ENCODE assay signal across 8 cellular contexts in genomic region chr11:130434521-130435223, GRCh38. TPM values are rescaled to one million over a fixed set of nuclear protein-coding genes. Genes with fewer than 3 reads are reported as not detected.
DNase-seq lines count a peak whose midpoint lies in the region; ATAC-seq and TF ChIP-seq lines count a peak whose summit lies in the region.

No MANE protein-coding gene starts in this region.

- no peaks in the 10 kb centered on the region for H3K9me3 ChIP-seq in HUES64 (ENCODE audit: insufficient read depth, low read depth, low read length)
- H3K9me3 ChIP-seq in OCI-LY1 (ENCODE audit: low read length) = no peaks in the 10 kb centered on the region
- H3K9me3 ChIP-seq in mucosa of rectum (ENCODE audit: control insufficient read depth in 2 of 2, low read length in 2 of 2) = no peaks in the 10 kb centered on the region

- H3F3A ChIP-seq in OCI-LY1 (ENCODE audit: insufficient read depth, low read length) = no peaks in the 10 kb centered on the region

- TF ChIP-seq CTCF in OCI-LY1 (IDR thresholded peaks at IDR 0.05; ENCODE audit: low read length) = peak; percentile 64

- WGBS in HUES64 = 1% methylated on average over 18 of the region's 20 CpGs

- H3K4me2 ChIP-seq in OCI-LY1 (ENCODE audit: low read length) = peak overlapping the region; percentile 92

- H3K79me2 ChIP-seq in OCI-LY1 (ENCODE audit: insufficient read depth, low read length) = no peaks in the 10 kb centered on the region

- H3K9ac ChIP-seq in HUES64 (ENCODE audit: low read depth, low read length) (peak overlapping the region; percentile 71), OCI-LY1 (ENCODE audit: low read length) (peak overlapping the region; percentile 56), mucosa of rectum (ENCODE audit: low read depth in 1 of 2, low read length in 2 of 2) (peak overlapping the region; percentile 69 to 71)

- H3K27me3 ChIP-seq in HUES64 (ENCODE audit: insufficient read depth, low read length) (peaks cover 11% of the 10 kb centered on the region), OCI-LY1 (ENCODE audit: insufficient read depth, low read length) (no peaks in the 10 kb centered on the region), mucosa of rectum (ENCODE audit: control insufficient read depth in 2 of 2, insufficient read depth in 2 of 2, low read length in 2 of 2) (peaks cover 7 to 10% of the 10 kb centered on the region in 2 donors)

- no peaks in the 10 kb centered on the region for H3K36me3 ChIP-seq in HUES64 (ENCODE audit: insufficient read depth, low read length)
- no peaks in the 10 kb centered on the region for H3K36me3 ChIP-seq in OCI-LY1 (ENCODE audit: insufficient read depth, low read length)
- no peaks in the 10 kb centered on the region for H3K36me3 ChIP-seq in mucosa of rectum (ENCODE audit: control insufficient read depth in 2 of 2, insufficient read depth in 2 of 2, low read length in 2 of 2)

- peak; percentile 56 for DNase-seq in DMS114 treated with DMSO at 0.1 percent for 48 hours (lab: John Stamatoyannopoulos, UW; ENCODE audit: unreplicated experiment)
- DNase-seq in activated T-cell treated with anti-CD3 and anti-CD28 coated beads for 48 hours (ENCODE audit: low read depth) = peak; percentile 38
- peak; percentile 23 to 41 for DNase-seq in stimulated activated CD8-positive, alpha-beta memory T cell treated with anti-CD3 and anti-CD28 coated beads, Interleukin-7, amount 100 ng/mL, for 1 hour (ENCODE audit: low read depth in 2 of 2)

- H3K27ac ChIP-seq in HUES64 (ENCODE audit: low read depth, low read length) (no peak overlapping the region), OCI-LY1 (ENCODE audit: low read depth, low read length, poor library complexity, severe bottlenecking) (no peak overlapping the region), mucosa of rectum (ENCODE audit: low read depth in 2 of 2, low read length in 2 of 2) (peak overlapping the region in 1 of 2 donors; percentile 19)

- H3K9me2 ChIP-seq in OCI-LY1 (ENCODE audit: low read depth, low read length) = no peaks in the 10 kb centered on the region

- peak; percentile 87 for ATAC-seq in GM21515 (IDR thresholded peaks at IDR 0.05; ENCODE audit: unreplicated experiment)
- peak; percentile 82 for ATAC-seq in esophagus mucosa

- H4K20me1 ChIP-seq in OCI-LY1 (ENCODE audit: insufficient read depth, low read length) = no peaks in the 10 kb centered on the region

- peak overlapping the region; percentile 60; the same call in 1 of the 2 replicates for H2AFZ ChIP-seq in OCI-LY1 (ENCODE audit: low read length)

- peak overlapping the region; percentile 81 for H3K4me3 ChIP-seq in HUES64 (ENCODE audit: low read length)
- H3K4me3 ChIP-seq in OCI-LY1 (ENCODE audit: low read depth, low read length, poor library complexity, severe bottlenecking) = peak overlapping the region; percentile 65
- H3K4me3 ChIP-seq in mucosa of rectum (ENCODE audit: low read length in 2 of 2) = peak overlapping the region; percentile 81 to 87

- no peaks in the 10 kb centered on the region; the same call in 1 of the 2 replicates for H3K4me1 ChIP-seq in HUES64 (ENCODE audit: insufficient read depth, low read length)
- H3K4me1 ChIP-seq in OCI-LY1 (ENCODE audit: insufficient read depth, low read length, severe bottlenecking) = no peaks in the 10 kb centered on the region
- peaks cover 0 to 2% of the 10 kb centered on the region in 2 donors for H3K4me1 ChIP-seq in mucosa of rectum (ENCODE audit: control insufficient read depth in 2 of 2, insufficient read depth in 2 of 2, low read length in 2 of 2)

RNA-seq across cellular contexts. Expression of gene ADAMTS8, which starts 6.3 kb away (rescaled TPM):
- polyA plus RNA-seq in HUES64 (2013, experiment 1 of 2) = 5.6 TPM
- polyA plus RNA-seq in HUES64 (2013, experiment 2 of 2) = 4.5 TPM
- total RNA-seq in esophagus mucosa = 0.56 TPM

RNA-seq across cellular contexts. Expression of gene ADAMTS15, which starts 13.8 kb away (rescaled TPM):
- 2.3 TPM for polyA plus RNA-seq in HUES64 (2013, experiment 1 of 2)
- 2.5 TPM for polyA plus RNA-seq in HUES64 (2013, experiment 2 of 2)
- 2.0 TPM for total RNA-seq in esophagus mucosa
